In the genomic region with DNA sequence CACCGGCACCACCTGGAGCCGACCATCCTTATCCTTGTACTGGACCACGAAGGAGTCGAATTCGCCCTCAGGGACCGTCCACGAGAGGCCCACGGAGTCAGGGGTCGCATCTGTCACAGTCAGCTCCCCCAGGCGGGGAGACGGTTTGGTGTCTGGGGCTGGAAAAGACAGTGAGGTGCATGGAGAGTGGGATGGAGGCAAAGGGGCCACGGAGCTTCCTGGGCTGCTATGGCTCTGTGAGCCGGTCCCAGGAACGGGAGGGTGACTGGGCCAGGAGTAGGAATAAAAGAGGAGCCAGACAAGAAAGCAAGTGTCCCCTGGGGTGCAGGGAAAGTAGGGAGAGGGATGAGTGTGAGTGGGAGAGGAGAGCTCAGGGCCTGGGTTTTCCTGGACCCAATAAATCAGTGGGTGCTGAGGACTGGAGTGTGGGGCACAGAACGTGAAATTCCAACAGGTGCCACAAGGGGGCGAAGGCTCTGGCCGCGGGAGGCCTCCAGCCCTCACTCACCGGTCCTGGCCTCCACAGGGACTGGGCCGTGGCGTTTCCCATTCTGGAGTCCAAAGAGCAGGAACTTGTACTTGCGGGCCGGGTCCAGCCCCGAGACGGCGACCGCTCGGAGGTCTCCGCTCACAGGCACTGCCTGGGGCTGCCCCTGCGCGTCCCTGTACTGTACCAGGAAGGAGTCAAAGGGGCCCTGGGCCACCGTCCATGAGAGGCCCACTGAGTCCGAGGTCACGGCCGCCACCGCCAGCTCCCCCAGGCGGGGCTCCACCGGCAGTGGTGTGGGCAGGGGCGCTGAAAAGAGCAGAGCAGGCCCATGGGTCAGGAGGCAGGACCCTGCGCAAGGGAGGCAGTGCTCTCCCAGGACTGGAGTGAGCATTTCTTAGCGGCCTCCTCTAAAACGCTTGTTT, we compare ENCODE assay signal across 1 cellular context.
TF ChIP-seq lines count a peak whose summit lies in the region.

No MANE protein-coding gene starts in this region.

TF ChIP-seq in K562, 482 proteins besides CTCF, POLR2A, EP300 and RAD21 (continued from another document and continues in another):
- TF ChIP-seq MNT (conservative IDR thresholded peaks at IDR 0.05) (no peak), E2F8 (IDR thresholded peaks at IDR 0.05; ENCODE audit: low read depth, partially characterized antibody) (no peak), ZKSCAN3 (CRISPR knock-in tag; IDR thresholded peaks at IDR 0.05) (no peak), CHD1 (IDR thresholded peaks at IDR 0.05; ENCODE audit: low read length) (no peak), ARID3A (IDR thresholded peaks at IDR 0.05; ENCODE audit: borderline replicate concordance, low read depth, low read length) (no peak), SMAD4 (CRISPR knock-in tag; conservative IDR thresholded peaks at IDR 0.05) (peak; percentile 49; the same call in 1 of the 2 replicates), BCOR (IDR thresholded peaks at IDR 0.05) (0 out of 2 replicates have a peak, but pooled peaks have one; percentile 14), ERF (CRISPR knock-in tag; IDR thresholded peaks at IDR 0.05) (0 out of 2 replicates have a peak, but pooled peaks have one; percentile 7), GMEB1 (CRISPR knock-in tag; IDR thresholded peaks at IDR 0.05) (no peak), ZNF12 (CRISPR knock-in tag; IDR thresholded peaks at IDR 0.05) (0 out of 2 replicates have a peak, but pooled peaks have one; percentile 0), HDAC1 (IDR thresholded peaks at IDR 0.05) (peak in 1 of 2 experiments; percentile 48; a peak in 1 of 4 replicates), SP2 (IDR thresholded peaks at IDR 0.05; ENCODE audit: extremely low read depth, low read depth, low read length, poor library complexity, severe bottlenecking) (no peak), SIN3B (IDR thresholded peaks at IDR 0.05; ENCODE audit: low read depth) (no peak), MYNN (IDR thresholded peaks at IDR 0.05) (0 out of 2 replicates have a peak, but pooled peaks have one; percentile 55), MYNN (CRISPR knock-in tag; IDR thresholded peaks at IDR 0.05) (no peak), ARHGAP35 (IDR thresholded peaks at IDR 0.05; ENCODE audit: partially characterized antibody) (no peak), RERE (CRISPR knock-in tag; IDR thresholded peaks at IDR 0.05; ENCODE audit: borderline replicate concordance) (no peak), ZNF655 (CRISPR knock-in tag; IDR thresholded peaks at IDR 0.05) (no peak), ZNF280A (IDR thresholded peaks at IDR 0.05; ENCODE audit: low read depth, partially characterized antibody) (no peak), NFIX (CRISPR knock-in tag; IDR thresholded peaks at IDR 0.05; ENCODE audit: low read depth) (no peak), MED1 (CRISPR knock-in tag; IDR thresholded peaks at IDR 0.05; ENCODE audit: borderline replicate concordance) (no peak), ZFX (CRISPR knock-in tag; IDR thresholded peaks at IDR 0.05) (peak; percentile 91), DPF2 (IDR thresholded peaks at IDR 0.05) (0 out of 2 replicates have a peak, but pooled peaks have one; percentile 10), FUS (optimal IDR thresholded peaks at IDR 0.05; ENCODE audit: low read depth, low read length) (no peak), GTF2A2 (tag; IDR thresholded peaks at IDR 0.05) (no peak), NBN (IDR thresholded peaks at IDR 0.05; ENCODE audit: low read depth) (0 out of 2 replicates have a peak, but pooled peaks have one; percentile 30)
- TF ChIP-seq, protein P1, sequence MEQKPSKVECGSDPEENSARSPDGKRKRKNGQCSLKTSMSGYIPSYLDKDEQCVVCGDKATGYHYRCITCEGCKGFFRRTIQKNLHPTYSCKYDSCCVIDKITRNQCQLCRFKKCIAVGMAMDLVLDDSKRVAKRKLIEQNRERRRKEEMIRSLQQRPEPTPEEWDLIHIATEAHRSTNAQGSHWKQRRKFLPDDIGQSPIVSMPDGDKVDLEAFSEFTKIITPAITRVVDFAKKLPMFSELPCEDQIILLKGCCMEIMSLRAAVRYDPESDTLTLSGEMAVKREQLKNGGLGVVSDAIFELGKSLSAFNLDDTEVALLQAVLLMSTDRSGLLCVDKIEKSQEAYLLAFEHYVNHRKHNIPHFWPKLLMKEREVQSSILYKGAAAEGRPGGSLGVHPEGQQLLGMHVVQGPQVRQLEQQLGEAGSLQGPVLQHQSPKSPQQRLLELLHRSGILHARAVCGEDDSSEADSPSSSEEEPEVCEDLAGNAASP (IDR thresholded peaks at IDR 0.05) = no peak
- TF ChIP-seq, protein P2, sequence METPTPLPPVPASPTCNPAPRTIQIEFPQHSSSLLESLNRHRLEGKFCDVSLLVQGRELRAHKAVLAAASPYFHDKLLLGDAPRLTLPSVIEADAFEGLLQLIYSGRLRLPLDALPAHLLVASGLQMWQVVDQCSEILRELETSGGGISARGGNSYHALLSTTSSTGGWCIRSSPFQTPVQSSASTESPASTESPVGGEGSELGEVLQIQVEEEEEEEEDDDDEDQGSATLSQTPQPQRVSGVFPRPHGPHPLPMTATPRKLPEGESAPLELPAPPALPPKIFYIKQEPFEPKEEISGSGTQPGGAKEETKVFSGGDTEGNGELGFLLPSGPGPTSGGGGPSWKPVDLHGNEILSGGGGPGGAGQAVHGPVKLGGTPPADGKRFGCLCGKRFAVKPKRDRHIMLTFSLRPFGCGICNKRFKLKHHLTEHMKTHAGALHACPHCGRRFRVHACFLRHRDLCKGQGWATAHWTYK (CRISPR knock-in tag; IDR thresholded peaks at IDR 0.05) = 0 out of 2 replicates have a peak, but pooled peaks have one; percentile 60
